Comparison of ENCODE assay signal across 8 cellular contexts in the genomic region with DNA sequence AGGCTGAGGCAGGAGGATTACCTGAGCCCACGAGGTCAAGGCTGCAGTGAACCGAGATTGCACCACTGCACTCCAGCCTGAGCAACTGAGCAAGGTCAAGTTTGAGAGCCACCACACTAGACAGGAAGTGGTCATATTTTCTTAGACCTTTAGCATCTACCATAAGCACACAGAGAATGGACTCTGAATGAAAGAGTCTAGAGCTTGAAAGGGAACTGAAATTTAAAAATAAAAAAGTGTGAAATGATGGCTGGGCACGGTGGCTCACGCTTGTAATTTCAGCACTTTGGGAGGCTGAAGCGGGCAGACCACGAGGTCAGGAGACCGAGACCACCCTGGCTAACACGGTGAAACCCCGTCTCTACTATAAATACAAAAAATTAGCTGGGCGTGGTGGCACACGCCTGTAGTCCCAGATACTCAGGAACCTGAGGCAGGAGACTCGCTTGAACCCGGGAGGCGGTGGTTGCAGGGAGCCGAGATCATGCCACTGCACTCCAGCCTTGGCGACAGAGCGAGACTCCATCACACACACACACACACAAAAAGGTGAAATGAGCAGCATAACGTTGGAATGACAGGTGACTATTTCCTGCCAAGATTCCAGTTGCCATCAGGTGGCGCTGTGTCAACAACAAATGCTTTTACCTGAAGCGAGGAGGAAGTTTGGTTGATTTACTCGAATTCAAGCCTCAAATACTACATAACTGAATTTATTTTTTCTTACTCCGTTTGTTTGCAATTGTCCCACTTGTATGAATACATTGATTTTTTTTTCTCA. TPM values are rescaled to one million over a fixed set of nuclear protein-coding genes. Genes with fewer than 3 reads are reported as not detected.
DNase-seq lines count a peak whose midpoint lies in the region; ATAC-seq, FAIRE-seq and TF ChIP-seq lines count a peak whose summit lies in the region.

No MANE protein-coding gene starts in this region.

- no peaks in the 10 kb centered on the region for H3K9me2 ChIP-seq in PC-3 (replicated peaks; ENCODE audit: low read length)

- no peaks in the 10 kb centered on the region for H3K9me3 ChIP-seq in PC-3 (ENCODE audit: low read length)

- BruUV-seq in PC-3 (replicated peaks; lab: Mats Ljungman, UMichigan), result no TSS peak

- DNase-seq in D341Med (ENCODE audit: low spot score) (peak; percentile 66), HTR-8/SVneo (ENCODE audit: insufficient read length, low spot score) (peak; percentile 56), PC-3 (peak; percentile 85), activated T-helper 1 cell treated with Interleukin-2 at 50 U/mL for 16 hours (ENCODE audit: low read depth) (peak; percentile 64), fibroblast of the aortic adventitia (ENCODE audit: low read depth) (peak; percentile 83), neural crest cell (ENCODE audit: low read depth, low spot score) (peak; percentile 56)
- peak; percentile 66 to 80 for DNase-seq in stimulated activated naive CD8-positive, alpha-beta T cell treated with anti-CD3 and anti-CD28 coated beads, Interleukin-15, amount 100 ng/mL, for 72 hours

- TF ChIP-seq CTCF in PC-3 (conservative IDR thresholded peaks at IDR 0.05; ENCODE audit: low read depth, low read length) (peak; percentile 71), fibroblast of the aortic adventitia (IDR thresholded peaks at IDR 0.05; ENCODE audit: insufficient read depth, low read length) (peak; percentile 75), neural crest cell (conservative IDR thresholded peaks at IDR 0.05) (peak; percentile 87)

- H3K9me3 Mint-ChIP-seq in neural crest cell, result no peaks in the 10 kb centered on the region
- H3K9me3 Mint-ChIP-seq in stimulated activated naive CD8-positive, alpha-beta T cell treated with anti-CD3 and anti-CD28 coated beads, Interleukin-15, amount 100 ng/mL, for 72 hours, result no peaks in the 10 kb centered on the region

- H3K4me1 ChIP-seq in PC-3 (ENCODE audit: insufficient read depth, low read length), result peaks cover 10% of the 10 kb centered on the region; the same call in 1 of the 2 replicates

- H4K20me1 ChIP-seq in PC-3 (ENCODE audit: low read length), result no peaks in the 10 kb centered on the region

- no peak for FAIRE-seq in HTR-8/SVneo (lab: Jason Lieb, UNC)

- ATAC-seq in GM21381 (IDR thresholded peaks at IDR 0.05; ENCODE audit: unreplicated experiment), result peak; percentile 84
- ATAC-seq in PC-3, result peak; percentile 70
- ATAC-seq in stimulated activated naive CD8-positive, alpha-beta T cell treated with anti-CD3 and anti-CD28 coated beads, Interleukin-15, amount 100 ng/mL, for 72 hours, result peak; percentile 80

- H3F3A ChIP-seq in PC-3 (ENCODE audit: low read length, unreplicated experiment), result no peaks in the 10 kb centered on the region

- H3K36me3 Mint-ChIP-seq in neural crest cell (ENCODE audit: low read depth), result no peaks in the 10 kb centered on the region

- H2AFZ ChIP-seq in PC-3 (ENCODE audit: low read length), result peak overlapping the region; percentile 86

- no peaks in the 10 kb centered on the region for H3K27me3 ChIP-seq in PC-3 (ENCODE audit: low read length)

- no peak overlapping the region for H3K27ac Mint-ChIP-seq in neural crest cell (ENCODE audit: unreplicated experiment)
- peak overlapping the region in 1 of 2 donors; percentile 79 for H3K27ac Mint-ChIP-seq in stimulated activated naive CD8-positive, alpha-beta T cell treated with anti-CD3 and anti-CD28 coated beads, Interleukin-15, amount 100 ng/mL, for 72 hours

- H3K4me3 Mint-ChIP-seq in neural crest cell, result no peak overlapping the region
- peak overlapping the region; percentile 66 to 71 for H3K4me3 Mint-ChIP-seq in stimulated activated naive CD8-positive, alpha-beta T cell treated with anti-CD3 and anti-CD28 coated beads, Interleukin-15, amount 100 ng/mL, for 72 hours

- H3K4me1 Mint-ChIP-seq in neural crest cell, result peaks cover 22% of the 10 kb centered on the region
- peaks cover 16% of the 10 kb centered on the region for H3K4me1 Mint-ChIP-seq in stimulated activated naive CD8-positive, alpha-beta T cell treated with anti-CD3 and anti-CD28 coated beads, Interleukin-15, amount 100 ng/mL, for 72 hours

- H3K27ac ChIP-seq in PC-3 (ENCODE audit: low read length), result peak overlapping the region; percentile 32; the same call in 1 of the 2 replicates

- CTCF ChIA-PET in PC-3 (lab: Charles Lee), result interaction anchor here (0.6 kb wide), 1 partner anchor 568 kb away, joined by 5 read pairs; no protein-coding TSS in a partner anchor

- H3K4me2 ChIP-seq in PC-3 (ENCODE audit: low read length), result peak overlapping the region; percentile 77

- no peaks in the 10 kb centered on the region; the same call in 1 of the 2 replicates for H3K36me3 ChIP-seq in PC-3 (ENCODE audit: low read depth, low read length)

- H3K9ac ChIP-seq in PC-3 (ENCODE audit: low read length), result 0 out of 2 replicates have a peak overlapping the region, but pooled peaks have one; percentile 10

- no peaks in the 10 kb centered on the region for H3K79me2 ChIP-seq in PC-3 (ENCODE audit: low read length)

- H3K4me3 ChIP-seq in PC-3 (ENCODE audit: low read length), result peak overlapping the region; percentile 61
- H3K4me3 ChIP-seq in fibroblast of the aortic adventitia (ENCODE audit: low read depth, low read length), result no peak overlapping the region

- H3K27me3 Mint-ChIP-seq in neural crest cell (ENCODE audit: low read depth), result peaks cover 3% of the 10 kb centered on the region
- H3K27me3 Mint-ChIP-seq in stimulated activated naive CD8-positive, alpha-beta T cell treated with anti-CD3 and anti-CD28 coated beads, Interleukin-15, amount 100 ng/mL, for 72 hours, result peaks cover 9% of the 10 kb centered on the region

- POLR2A ChIA-PET in PC-3 (lab: Charles Lee; ENCODE audit: unreplicated experiment), result no interaction called here

- intact Hi-C loops in PC-3 (cut with micrococcal nuclease), result loop anchor here (1.0 to 5.0 kb wide), 5 partner anchors 35 to 665 kb away; no protein-coding TSS in a partner anchor

RNA-seq across cellular contexts. Expression of gene AK3, which starts 21.3 kb away (rescaled TPM):
- total RNA-seq in PC-3 (2014; rRNA removed) (42.2 and 79.2 TPM in 2 replicates), fibroblast of the aortic adventitia (ENCODE audit: low replicate concordance) (47.4 and 74.1 TPM in 2 replicates), neural crest cell (59.0 and 67.4 TPM in 2 replicates)

RNA-seq across cellular contexts. Expression of gene RCL1, which starts 30.4 kb away (rescaled TPM):
- total RNA-seq in PC-3 (2014; rRNA removed) (52.2 and 61.5 TPM in 2 replicates), fibroblast of the aortic adventitia (ENCODE audit: low replicate concordance) (10.2 and 13.4 TPM in 2 replicates), neural crest cell (12.7 TPM in 2 replicates)
